ENCODE assay signal across 37 cellular contexts in the genomic region with DNA sequence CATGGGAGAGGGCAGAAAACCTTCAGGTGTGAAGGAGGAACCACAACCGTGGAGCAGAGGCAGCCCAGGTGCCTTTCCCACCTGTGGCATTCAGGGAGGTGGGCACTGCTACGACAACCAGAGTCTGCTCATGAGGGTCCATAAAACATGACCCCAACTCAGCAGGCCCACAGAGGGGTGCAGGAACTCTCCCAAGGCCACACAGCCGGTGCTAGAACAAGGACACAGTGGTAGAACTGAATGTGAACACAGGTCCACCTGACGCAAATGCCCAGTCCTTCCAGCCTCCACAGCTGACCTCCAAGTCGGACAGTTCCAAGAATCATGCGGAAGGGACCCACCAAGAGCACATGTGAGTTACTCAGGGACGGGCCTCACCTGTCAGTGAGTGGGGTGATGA.
"Had no signal": no experiment of that assay in that cellular context is flagged by ENCODE, and none has a peak within 500 bp of the region (broad histone marks: within the 10 kb centered on the region; RNA-seq: fewer than 3 reads in every experiment).

No MANE protein-coding gene starts in this region.

- H3K36me3 ChIP-seq: ascending aorta, cardiac muscle cell, Peyer's patch had no signal

- H3K27ac ChIP-seq: ascending aorta, cardiac muscle cell, KMS-11, Peyer's patch, RWPE1, VCaP had no signal

- H3K4me2 ChIP-seq: KMS-11 had no signal

- H3K9me3 ChIP-seq: ascending aorta, Peyer's patch had no signal

- H3K27me3 ChIP-seq: ascending aorta, cardiac muscle cell, Peyer's patch had no signal

- ATAC-seq: activated CD8-positive, alpha-beta memory T cell treated with anti-CD3 and anti-CD28 coated beads, Interleukin-2, amount 10 ng/mL, durations not matched to agents 7 days and 5 days; PC-3; Right ventricle myocardium inferior had no signal

- H3K9ac ChIP-seq: KMS-11 had no signal

- H3K4me1 ChIP-seq: ascending aorta, Peyer's patch had no signal

- H3K4me3 ChIP-seq: ascending aorta, cardiac muscle cell, Peyer's patch had no signal

- DNase-seq: activated B cell treated with CpG ODN at 0.5 μM for 24 hours; activated CD4-positive, alpha-beta memory T cell treated with anti-CD3 and anti-CD28 coated beads, Interleukin-2, amount 10 ng/mL, durations not matched to agents 7 days and 5 days; activated CD4-positive, alpha-beta T cell treated with anti-CD3 and anti-CD28 coated beads for 48 hours; activated CD4-positive, CD25-positive, alpha-beta regulatory T cell treated with anti-CD3 and anti-CD28 coated beads, Interleukin-2, amount 50 U/mL, for 72 hours; activated CD8-positive, alpha-beta memory T cell treated with anti-CD3 and anti-CD28 coated beads for 24 hours; activated CD8-positive, alpha-beta memory T cell treated with anti-CD3 and anti-CD28 coated beads, Interleukin-2, amount 10 ng/mL, durations not matched to agents 7 days and 5 days; activated CD8-positive, alpha-beta memory T cell treated with anti-CD3 and anti-CD28 coated beads, Interleukin-2, amount 50 U/mL, for 48 hours; activated effector memory CD4-positive, alpha-beta T cell treated with Interleukin-2 at 50 U/mL for 16 hours; activated naive CD4-positive, alpha-beta T cell treated with anti-CD3 and anti-CD28 coated beads, Interleukin-2, amount 50 U/mL, for 16 hours; activated naive CD8-positive, alpha-beta T cell treated with anti-CD3 and anti-CD28 coated beads for 36 hours; activated T-cell treated with anti-CD3 and anti-CD28 coated beads, Interleukin-2, amount 50 U/mL, for 48 hours; amniotic stem cell; cerebellar nuclear complex; MM.1S; NCI-H1092 treated with DMSO at 0.1 percent for 48 hours; NCI-H1417; NCI-H146; NCI-H187; NCI-H2029 treated with DMSO at 0.1 percent for 48 hours; NCI-H2107; NCI-H2171; NCI-H510A; NCI-H526; NCI-H748 treated with DMSO at 0.1 percent for 48 hours; NK-92 treated with Interleukin-12 subunit alpha and Interleukin-12 subunit beta, amount 100 ng/mL, for 24 hours; PC-3; Peyer's patch; SW 1271; T-helper 1 cell; T-helper 2 cell; T-helper 9 cell had no signal
